ENCODE assay signal across 12 cellular contexts in genomic region chr6:27168586-27169443, GRCh38.
DNase-seq lines count a peak whose midpoint lies in the region; ATAC-seq and TF ChIP-seq lines count a peak whose summit lies in the region.
"Had no signal": no experiment of that assay in that cellular context is flagged by ENCODE, and none has a peak within 500 bp of the region (broad histone marks: within the 10 kb centered on the region; RNA-seq: fewer than 3 reads in every experiment).

No MANE protein-coding gene starts in this region.

- in situ Hi-C loops in GM13977 (cut with MboI; ENCODE audit: low pct_unique_long_range_greater_than_20kb, low sequenced_read_pairs, unreplicated experiment): loop anchor here (25.0 kb wide), 1 partner anchor 1193 kb away; no protein-coding TSS in a partner anchor

- no peak for ATAC-seq in GM21529 (IDR thresholded peaks at IDR 0.05; ENCODE audit: unreplicated experiment)
- ATAC-seq in stimulated activated naive B cell treated with anti-CD40 and anti-IgM and Interleukin-4, amounts not matched to agents 10 μg/mL and 1 μg/mL and 100 μg/mL, for 72 hours (replicated peaks): no peak

- H3K27me3 ChIP-seq in adipocyte (replicated peaks; ENCODE audit: control insufficient read depth, insufficient read depth, low read length): no peaks in the 10 kb centered on the region

- H3K36me3 Mint-ChIP-seq in HFFc6 (ENCODE audit: low read depth): no peaks in the 10 kb centered on the region
- peaks cover 0 to 6% of the 10 kb centered on the region in 2 donors for H3K36me3 Mint-ChIP-seq in stimulated activated naive B cell treated with anti-CD40 and anti-IgM and Interleukin-4, amounts not matched to agents 10 μg/mL and 1 μg/mL and 100 μg/mL, for 72 hours

- no peak overlapping the region for H3K9ac ChIP-seq in adipocyte (ENCODE audit: low read length)
- H3K9ac ChIP-seq: KMS-11 had no signal

- H3K4me1 Mint-ChIP-seq in HFFc6 (ENCODE audit: low read depth): peaks cover 48% of the 10 kb centered on the region
- H3K4me1 Mint-ChIP-seq in stimulated activated naive B cell treated with anti-CD40 and anti-IgM and Interleukin-4, amounts not matched to agents 10 μg/mL and 1 μg/mL and 100 μg/mL, for 72 hours: no peaks in the 10 kb centered on the region
- H3K4me1 Mint-ChIP-seq: activated B cell treated with CpG ODN at 0.5 μM for 24 hours had no signal

- H3K9me3 ChIP-seq in adipocyte (ENCODE audit: control insufficient read depth, low read length): no peaks in the 10 kb centered on the region
- H3K9me3 ChIP-seq: lower lobe of right lung had no signal

- H3K27me3 Mint-ChIP-seq in HFFc6 (ENCODE audit: insufficient read depth): peaks cover 2% of the 10 kb centered on the region; the same call in 1 of the 2 replicates
- H3K27me3 Mint-ChIP-seq in stimulated activated naive B cell treated with anti-CD40 and anti-IgM and Interleukin-4, amounts not matched to agents 10 μg/mL and 1 μg/mL and 100 μg/mL, for 72 hours: peaks cover 0 to 6% of the 10 kb centered on the region in 2 donors

- H3K9me3 Mint-ChIP-seq in HFFc6: no peaks in the 10 kb centered on the region; the same call in 1 of the 2 replicates
- peaks cover 0 to 4% of the 10 kb centered on the region in 2 donors for H3K9me3 Mint-ChIP-seq in stimulated activated naive B cell treated with anti-CD40 and anti-IgM and Interleukin-4, amounts not matched to agents 10 μg/mL and 1 μg/mL and 100 μg/mL, for 72 hours

- peak overlapping the region; percentile 26 for H3K4me3 ChIP-seq in adipocyte (ENCODE audit: low read length)
- H3K4me3 ChIP-seq: lower lobe of right lung had no signal

- peak; percentile 48 for DNase-seq in A172 (ENCODE audit: low spot score)
- peak; percentile 90 for DNase-seq in HFFc6
- DNase-seq in adipocyte (ENCODE audit: low read depth): peak; percentile 79
- peak; percentile 43 for DNase-seq in glomerular visceral epithelial cell (ENCODE audit: extremely low spot score)
- no peak for DNase-seq in activated gamma-delta T cell treated with Interleukin-2 at 50 U/mL for 16 hours
- DNase-seq in stimulated activated naive B cell treated with anti-CD40 and anti-IgM and Interleukin-4, amounts not matched to agents 10 μg/mL and 1 μg/mL and 100 μg/mL, for 72 hours: no peak
- no peak for DNase-seq in GM13977 (ENCODE audit: low spot score)
- DNase-seq: activated B cell treated with CpG ODN at 0.5 μM for 24 hours, lower lobe of right lung, NCI-H2081 treated with DMSO at 0.1 percent for 48 hours had no signal

- TF ChIP-seq CTCF in HFFc6 (IDR thresholded peaks at IDR 0.05) (no peak), GM13977 (IDR thresholded peaks at IDR 0.05; ENCODE audit: extremely low read depth, insufficient read depth, missing control alignments) (no peak)

- peaks cover 8% of the 10 kb centered on the region for H3K4me1 ChIP-seq in adipocyte (ENCODE audit: control insufficient read depth, insufficient read depth, low read length)
- H3K4me1 ChIP-seq: lower lobe of right lung had no signal

- H3K36me3 ChIP-seq in adipocyte (ENCODE audit: control insufficient read depth, insufficient read depth, low read length, severe bottlenecking): no peaks in the 10 kb centered on the region
- H3K36me3 ChIP-seq: lower lobe of right lung had no signal

- peak overlapping the region; percentile 83 for H3K4me3 Mint-ChIP-seq in HFFc6
- H3K4me3 Mint-ChIP-seq in stimulated activated naive B cell treated with anti-CD40 and anti-IgM and Interleukin-4, amounts not matched to agents 10 μg/mL and 1 μg/mL and 100 μg/mL, for 72 hours: no peak overlapping the region
- H3K4me3 Mint-ChIP-seq: activated B cell treated with CpG ODN at 0.5 μM for 24 hours had no signal

- H3K27ac Mint-ChIP-seq in HFFc6: peak overlapping the region; percentile 98
- no peak overlapping the region for H3K27ac Mint-ChIP-seq in stimulated activated naive B cell treated with anti-CD40 and anti-IgM and Interleukin-4, amounts not matched to agents 10 μg/mL and 1 μg/mL and 100 μg/mL, for 72 hours
- H3K27ac Mint-ChIP-seq: activated B cell treated with CpG ODN at 0.5 μM for 24 hours had no signal

Comparison
In these comparisons a context has a peak if more than half of its experiments do, and no peak if none do; other contexts are left out.
1. DNase-seq: peak in A172 (single experiment), HFFc6 (single experiment), adipocyte (single experiment) and glomerular visceral epithelial cell (single experiment); none in activated gamma-delta T cell treated with Interleukin-2 at 50 U/mL for 16 hours (single experiment), stimulated activated naive B cell treated with anti-CD40 and anti-IgM and Interleukin-4, amounts not matched to agents 10 μg/mL and 1 μg/mL and 100 μg/mL, for 72 hours (single experiment) and GM13977 (single experiment).